In genomic region chr12:38175538-38175937, GRCh38 we compare ENCODE assay signal across 16 cellular contexts.
DNase-seq lines count a peak whose midpoint lies in the region; ATAC-seq and TF ChIP-seq lines count a peak whose summit lies in the region.
"Had no signal": no experiment of that assay in that cellular context is flagged by ENCODE, and none has a peak within 500 bp of the region (broad histone marks: within the 10 kb centered on the region; RNA-seq: fewer than 3 reads in every experiment).

No MANE protein-coding gene starts in this region.

- DNase-seq in ACHN (peak; percentile 58), HS-5 (ENCODE audit: low read depth) (peak; percentile 25), RWPE2 (ENCODE audit: low spot score) (no peak), kidney glomerular epithelial cell (lab: John Stamatoyannopoulos, UW) (peak; percentile 83), left ventricle myocardium superior (no peak)
- DNase-seq in activated CD8-positive, alpha-beta memory T cell treated with anti-CD3 and anti-CD28 coated beads, Interleukin-2, amount 50 U/mL, for 4 hours: no peak
- DNase-seq: CD4-positive, alpha-beta T cell; DMS79 treated with DMSO at 0.1 percent for 48 hours; HFFc6; IMR-90; NCI-H1105; NCI-H2081 treated with DMSO at 0.1 percent for 48 hours; NK-92 treated with Interleukin-12 subunit alpha and Interleukin-12 subunit beta, amount 100 ng/mL, for 24 hours; SIG-M5 had no signal

- in situ Hi-C loops in ACHN (cut with HindIII; ENCODE audit: low pct_ligation_motif_present, low pct_unique_long_range_greater_than_20kb, low sequenced_read_pairs): no loop called here

- intact Hi-C loops in left ventricle myocardium superior (cut with micrococcal nuclease): no loop called here

- peaks cover 8% of the 10 kb centered on the region for H3K4me1 ChIP-seq in RWPE2 (ENCODE audit: insufficient read depth, poor library complexity, severe bottlenecking)

- H3K27ac ChIP-seq in RWPE2 (ENCODE audit: poor library complexity, severe bottlenecking): no peak overlapping the region

- no peak for TF ChIP-seq CTCF in RWPE2 (IDR thresholded peaks at IDR 0.05; ENCODE audit: poor library complexity, severe bottlenecking)

- H3K4me3 ChIP-seq in RWPE2 (ENCODE audit: severe bottlenecking): no peak overlapping the region

- no peaks in the 10 kb centered on the region for H3K36me3 ChIP-seq in RWPE2 (ENCODE audit: low read depth)

- peak; percentile 81 for ATAC-seq in RWPE2 (ENCODE audit: low read depth)
- no peak for ATAC-seq in GM18909 (IDR thresholded peaks at IDR 0.05; ENCODE audit: poor library complexity, unreplicated experiment)
- ATAC-seq in left ventricle myocardium superior: no peak
- ATAC-seq: SK-N-SH treated with all-trans-retinoic acid at 6 μM for 48 hours had no signal

- no peaks in the 10 kb centered on the region for H3K9me3 ChIP-seq in RWPE2 (ENCODE audit: severe bottlenecking)

- no peaks in the 10 kb centered on the region for H3K27me3 ChIP-seq in RWPE2 (ENCODE audit: insufficient read depth, poor library complexity, severe bottlenecking)

Comparison
In these comparisons a context has a peak if more than half of its experiments do, and no peak if none do; other contexts are left out.
1. DNase-seq: peak in ACHN (single experiment), HS-5 (single experiment) and kidney glomerular epithelial cell (single experiment); none in RWPE2 (single experiment), left ventricle myocardium superior (single experiment) and activated CD8-positive, alpha-beta memory T cell treated with anti-CD3 and anti-CD28 coated beads, Interleukin-2, amount 50 U/mL, for 4 hours (single experiment).